1 cellular context compared by ENCODE assay signal in the genomic region with DNA sequence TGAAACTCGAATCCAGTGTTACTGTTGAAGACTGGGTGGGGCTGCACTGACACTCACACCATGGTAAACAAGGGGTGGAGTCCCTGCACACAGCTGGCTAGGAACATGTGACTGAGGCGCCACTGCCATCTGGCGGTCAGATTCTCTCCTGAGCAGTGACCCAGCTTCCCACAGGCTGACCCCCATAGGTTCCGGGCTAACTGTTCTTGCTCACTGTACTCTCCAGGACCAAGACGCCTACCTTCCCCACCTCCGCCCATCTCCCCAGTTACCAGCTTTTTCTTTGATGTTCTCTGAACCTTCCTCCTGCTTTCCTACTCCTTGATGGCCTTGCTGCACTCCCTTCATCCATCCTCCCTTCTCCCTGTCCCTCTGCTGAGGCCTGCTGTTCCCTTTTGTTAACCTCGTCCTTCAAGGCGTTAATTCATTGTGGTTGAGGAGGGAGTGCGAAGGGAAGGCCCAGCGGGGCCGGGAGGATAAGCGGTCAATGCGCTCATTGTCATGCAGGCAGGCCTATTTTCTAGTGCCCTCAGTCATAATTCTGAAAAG.
A peak's percentile ranks its signal among the peaks of the same experiment; 100 is the strongest.
TF ChIP-seq lines count a peak whose summit lies in the region.

No MANE protein-coding gene starts in this region.

TF ChIP-seq in SK-N-SH, 30 proteins besides CTCF, POLR2A, EP300 and RAD21 (continued from another document):
- TF ChIP-seq MAX (IDR thresholded peaks at IDR 0.05; ENCODE audit: low read depth) (peak; percentile 54; the same call in 1 of the 2 replicates), USF1 (IDR thresholded peaks at IDR 0.05; ENCODE audit: borderline replicate concordance, low read depth) (peak; percentile 79; the same call in 1 of the 2 replicates), RFX5 (IDR thresholded peaks at IDR 0.05; ENCODE audit: low read length) (no peak), YY1 (IDR thresholded peaks at IDR 0.05; ENCODE audit: low read depth) (no peak), RCOR1 (IDR thresholded peaks at IDR 0.05; ENCODE audit: low read length) (peak; percentile 44; the same call in 1 of the 2 replicates), CHD2 (IDR thresholded peaks at IDR 0.05; ENCODE audit: low read length, partially characterized antibody) (peak; percentile 24), TCF12 (IDR thresholded peaks at IDR 0.05) (no peak), SMC3 (IDR thresholded peaks at IDR 0.05; ENCODE audit: low read depth, low read length) (peak; percentile 84), NRF1 (IDR thresholded peaks at IDR 0.05; ENCODE audit: low read depth, low read length) (no peak), NFIC (IDR thresholded peaks at IDR 0.05; ENCODE audit: borderline replicate concordance) (no peak), REST (IDR thresholded peaks at IDR 0.05; ENCODE audit: low read depth, low read length) (no peak), GATA2 (CRISPR knock-in tag; IDR thresholded peaks at IDR 0.05) (no peak), RXRA (IDR thresholded peaks at IDR 0.05; ENCODE audit: borderline replicate concordance, low read depth) (no peak)
